9 cellular contexts compared by ENCODE assay signal in genomic region chr20:219290-220115, GRCh38. TPM values are rescaled to one million over a fixed set of nuclear protein-coding genes. Genes with fewer than 3 reads are reported as not detected.
DNase-seq lines count a peak whose midpoint lies in the region; ATAC-seq and TF ChIP-seq lines count a peak whose summit lies in the region.
"Had no signal": no experiment of that assay in that cellular context is flagged by ENCODE, and none has a peak within 500 bp of the region (broad histone marks: within the 10 kb centered on the region; RNA-seq: fewer than 3 reads in every experiment).

No MANE protein-coding gene starts in this region.

- TF ChIP-seq CTCF in DND-41 (IDR thresholded peaks at IDR 0.05; ENCODE audit: borderline replicate concordance, extremely low read depth, low read length, poor library complexity, severe bottlenecking) = peak; percentile 49
- TF ChIP-seq CTCF in LNCAP (IDR thresholded peaks at IDR 0.05) = peak; percentile 54
- no peak for TF ChIP-seq CTCF in lower lobe of right lung (IDR thresholded peaks at IDR 0.05)

- H4K20me1 ChIP-seq in DND-41 (ENCODE audit: insufficient read depth, low read length) = no peaks in the 10 kb centered on the region

- H3K4me2 ChIP-seq in DND-41 (ENCODE audit: insufficient read depth, low read length) = no peak overlapping the region

- H3K27me3 ChIP-seq in DND-41 (ENCODE audit: insufficient read depth, low read length, poor library complexity) (peaks cover 27% of the 10 kb centered on the region), adipocyte (replicated peaks; ENCODE audit: control insufficient read depth, insufficient read depth, low read length) (peaks cover 41% of the 10 kb centered on the region), lower lobe of right lung (ENCODE audit: low read depth) (no peaks in the 10 kb centered on the region)

- intact Hi-C loops in lower lobe of right lung (cut with DNase I) = no loop called here

- no peak overlapping the region for H3K4me3 ChIP-seq in DND-41 (ENCODE audit: low read depth in 1 of 2, low read length in 2 of 2)
- no peak overlapping the region for H3K4me3 ChIP-seq in adipocyte (ENCODE audit: low read length)
- H3K4me3 ChIP-seq in lower lobe of right lung = no peak overlapping the region
- H3K4me3 ChIP-seq: thoracic aorta had no signal

- H3K27ac ChIP-seq in DND-41 (ENCODE audit: low read length) = no peak overlapping the region
- H3K27ac ChIP-seq in lower lobe of right lung = no peak overlapping the region
- H3K27ac ChIP-seq: thoracic aorta had no signal

- no peaks in the 10 kb centered on the region for H3K9me3 ChIP-seq in DND-41 (ENCODE audit: insufficient read depth, low read length, severe bottlenecking)
- H3K9me3 ChIP-seq in adipocyte (ENCODE audit: control insufficient read depth, low read length) = no peaks in the 10 kb centered on the region
- H3K9me3 ChIP-seq in lower lobe of right lung = no peaks in the 10 kb centered on the region
- H3K9me3 ChIP-seq: thoracic aorta had no signal

- H3K9ac ChIP-seq in DND-41 (ENCODE audit: low read depth, low read length) = no peak overlapping the region
- H3K9ac ChIP-seq in adipocyte (ENCODE audit: low read length) = no peak overlapping the region

- ATAC-seq in DND-41 (ENCODE audit: insufficient read depth, low read depth) (no peak), lower lobe of right lung (peak; percentile 55 to 75), GM21515 (IDR thresholded peaks at IDR 0.05; ENCODE audit: unreplicated experiment) (no peak), HG03354 (IDR thresholded peaks at IDR 0.05; ENCODE audit: poor library complexity, severe bottlenecking, unreplicated experiment) (no peak), GM19351 (IDR thresholded peaks at IDR 0.05; ENCODE audit: unreplicated experiment) (no peak), HG02763 (IDR thresholded peaks at IDR 0.05; ENCODE audit: unreplicated experiment) (no peak)

- DNase-seq in DND-41 (peak; percentile 7), adipocyte (ENCODE audit: low read depth) (peak; percentile 68), lower lobe of right lung (no peak)

- no peaks in the 10 kb centered on the region for H3K4me1 ChIP-seq in DND-41 (ENCODE audit: insufficient read depth, low read length)
- no peaks in the 10 kb centered on the region for H3K4me1 ChIP-seq in adipocyte (ENCODE audit: control insufficient read depth, insufficient read depth, low read length)
- no peaks in the 10 kb centered on the region for H3K4me1 ChIP-seq in lower lobe of right lung

- no peaks in the 10 kb centered on the region for H3K79me2 ChIP-seq in DND-41 (ENCODE audit: insufficient read depth, low read length)

- H3K36me3 ChIP-seq in DND-41 (ENCODE audit: insufficient read depth, low read length) = no peaks in the 10 kb centered on the region
- no peaks in the 10 kb centered on the region for H3K36me3 ChIP-seq in adipocyte (ENCODE audit: control insufficient read depth, insufficient read depth, low read length, severe bottlenecking)
- H3K36me3 ChIP-seq in lower lobe of right lung = no peaks in the 10 kb centered on the region
- H3K36me3 ChIP-seq: thoracic aorta had no signal

- no peak overlapping the region for H2AFZ ChIP-seq in DND-41 (ENCODE audit: low read depth, low read length)

RNA-seq across cellular contexts. Expression of gene DEFB129, which starts 7.6 kb away (rescaled TPM):
- total RNA-seq in lower lobe of right lung = not detected
- total RNA-seq: thoracic aorta had no signal

RNA-seq across cellular contexts. Expression of gene DEFB128, which starts 30.0 kb away (rescaled TPM):
- not detected for total RNA-seq in lower lobe of right lung
- total RNA-seq: thoracic aorta had no signal

RNA-seq across cellular contexts. Expression of gene DEFB132, which starts 38.0 kb away (rescaled TPM):
- total RNA-seq in lower lobe of right lung = not detected
- total RNA-seq: thoracic aorta had no signal

Comparison
In these comparisons a context has a peak if more than half of its experiments do, and no peak if none do; other contexts are left out.
1. ATAC-seq: peak in lower lobe of right lung (2 of 2); none in DND-41 (single experiment), GM21515 (single experiment), HG03354 (single experiment), GM19351 (single experiment) and HG02763 (single experiment).